8 cellular contexts compared by ENCODE assay signal in genomic region chr9:120892748-120893584, GRCh38. TPM values are rescaled to one million over a fixed set of nuclear protein-coding genes. Genes with fewer than 3 reads are reported as not detected.
DNase-seq lines count a peak whose midpoint lies in the region; ATAC-seq and TF ChIP-seq lines count a peak whose summit lies in the region.

No MANE protein-coding gene starts in this region.

- no peaks in the 10 kb centered on the region for H3K9me3 ChIP-seq in uterus

- DNase-seq in stimulated activated CD4-positive, alpha-beta T cell treated with anti-CD3 and anti-CD28 coated beads, Interleukin-12 subunit alpha, Interleukin-12 subunit beta, amount 100 ng/mL, for 48 hours (ENCODE audit: low read depth in 2 of 3, low spot score in 1 of 3) = peak in 2 of 3 donors; percentile 48 to 64
- DNase-seq in stimulated activated CD4-positive, alpha-beta T cell treated with anti-CD3 and anti-CD28 coated beads, Interleukin-12 subunit alpha, Interleukin-12 subunit beta, amount 100 ng/mL, for 4 hours = no peak
- DNase-seq in NCI-H2107 treated with DMSO at 0.1 percent for 48 hours (lab: John Stamatoyannopoulos, UW; ENCODE audit: unreplicated experiment) (peak; percentile 95), foreskin keratinocyte (peak; percentile 89 to 95), uterus (no peak), nephron progenitor cell (no peak)
- peak; percentile 76 for DNase-seq in activated CD8-positive, alpha-beta memory T cell treated with anti-CD3 and anti-CD28 coated beads for 24 hours

- H3K36me3 ChIP-seq in uterus = no peaks in the 10 kb centered on the region

- peaks cover 22% of the 10 kb centered on the region for H3K4me1 Mint-ChIP-seq in nephron progenitor cell

- no peak overlapping the region for H3K27ac Mint-ChIP-seq in nephron progenitor cell

- intact Hi-C loops in uterus (cut with DNase I; ENCODE audit: low total_unique reads) = no loop called here

- no peaks in the 10 kb centered on the region for H3K36me3 Mint-ChIP-seq in nephron progenitor cell (ENCODE audit: low read depth)

- H3K27ac ChIP-seq in foreskin keratinocyte = no peak overlapping the region
- peak overlapping the region; percentile 16 to 81 for H3K27ac ChIP-seq in uterus

- no peak overlapping the region for H3K4me3 Mint-ChIP-seq in nephron progenitor cell

- H3K4me3 ChIP-seq in uterus = no peak overlapping the region

- H3K4me1 ChIP-seq in foreskin keratinocyte (peaks cover 14% of the 10 kb centered on the region), uterus (no peaks in the 10 kb centered on the region)

- TF ChIP-seq POLR2A in uterus (IDR thresholded peaks at IDR 0.05) = no peak

- TF ChIP-seq CTCF in foreskin keratinocyte (conservative IDR thresholded peaks at IDR 0.05) (no peak), uterus (IDR thresholded peaks at IDR 0.05) (no peak), nephron progenitor cell (IDR thresholded peaks at IDR 0.05) (no peak)

- ATAC-seq in HG02973 (IDR thresholded peaks at IDR 0.05; ENCODE audit: unreplicated experiment) = peak; percentile 65
- peak; percentile 89 for ATAC-seq in foreskin keratinocyte

- H3K9me3 Mint-ChIP-seq in nephron progenitor cell = no peaks in the 10 kb centered on the region

- peaks cover 6% of the 10 kb centered on the region for H3K27me3 Mint-ChIP-seq in nephron progenitor cell (ENCODE audit: low read depth, poor library complexity)

- H3K27me3 ChIP-seq in foreskin keratinocyte = peaks cover 13% of the 10 kb centered on the region
- H3K27me3 ChIP-seq in uterus = no peaks in the 10 kb centered on the region

RNA-seq across cellular contexts. Expression of gene PHF19, which starts 16.0 kb away (rescaled TPM):
- 67.2 and 82.1 TPM in 2 replicates for total RNA-seq in foreskin keratinocyte
- 89.0 and 105 TPM in 2 replicates for polyA plus RNA-seq in foreskin keratinocyte
- total RNA-seq in uterus = 10 to 100 TPM; 12.6 to 76.3 (median 31.8) TPM

RNA-seq across cellular contexts. Expression of gene TRAF1, which starts 33.6 kb away (rescaled TPM):
- total RNA-seq in foreskin keratinocyte (0.78 and 0.99 TPM in 2 replicates), uterus (1 to 10 TPM in 2 of 4 donors, under 1 TPM in 2; 0.51 to 8.7 (median 2.6) TPM)
- 0.56 and 0.78 TPM in 2 replicates for polyA plus RNA-seq in foreskin keratinocyte

RNA-seq across cellular contexts. Expression of gene PSMD5, which starts 50.2 kb away (rescaled TPM):
- total RNA-seq in foreskin keratinocyte = 44.8 and 46.2 TPM in 2 replicates
- 21.5 and 25.9 TPM in 2 replicates for polyA plus RNA-seq in foreskin keratinocyte
- 100 to 1,000 TPM in 1 of 4 donors, 10 to 100 TPM in 3; 20.9 to 181 (median 49.0) TPM for total RNA-seq in uterus

Comparison
In these comparisons a context has a peak if more than half of its experiments do, and no peak if none do; other contexts are left out.
1. DNase-seq: peak in stimulated activated CD4-positive, alpha-beta T cell treated with anti-CD3 and anti-CD28 coated beads, Interleukin-12 subunit alpha, Interleukin-12 subunit beta, amount 100 ng/mL, for 48 hours (2 of 3), NCI-H2107 treated with DMSO at 0.1 percent for 48 hours (single experiment), activated CD8-positive, alpha-beta memory T cell treated with anti-CD3 and anti-CD28 coated beads for 24 hours (single experiment) and foreskin keratinocyte (2 of 2); none in stimulated activated CD4-positive, alpha-beta T cell treated with anti-CD3 and anti-CD28 coated beads, Interleukin-12 subunit alpha, Interleukin-12 subunit beta, amount 100 ng/mL, for 4 hours (single experiment), uterus (0 of 2) and nephron progenitor cell (single experiment).